ENCODE assay signal across 8 cellular contexts in genomic region chr17:45431531-45432404, GRCh38. TPM values are rescaled to one million over a fixed set of nuclear protein-coding genes. Genes with fewer than 3 reads are reported as not detected.
A peak's percentile ranks its signal among the peaks of the same experiment; 100 is the strongest.
DNase-seq lines count a peak whose midpoint lies in the region; ATAC-seq and TF ChIP-seq lines count a peak whose summit lies in the region.

No MANE protein-coding gene starts in this region.

- intact Hi-C loops in naive thymus-derived CD4-positive, alpha-beta T cell (cut with micrococcal nuclease) = loop anchor here in 1 of 2 donors (5.0 kb wide), 1 partner anchor 151 kb away; no protein-coding TSS in a partner anchor
- intact Hi-C loops in stomach (cut with DNase I; ENCODE audit: low total_unique reads) = no loop called here

- peak; percentile 80 for DNase-seq in HK-2 (ENCODE audit: unreplicated experiment)
- DNase-seq in activated T-cell treated with anti-CD3 and anti-CD28 coated beads for 1 hour (ENCODE audit: low read depth) = peak; percentile 61
- DNase-seq in erythroblast (lab: John Stamatoyannopoulos, UW) = peak; percentile 40 to 51
- DNase-seq in naive thymus-derived CD4-positive, alpha-beta T cell = peak; percentile 30 to 80 (median 46)
- DNase-seq in stomach = peak; percentile 85

- 0 to 1% (median 0%) methylated on average over 25 to 64 of the region's 64 CpGs for WGBS in stomach, 5 donors

- H3F3A ChIP-seq in OCI-LY1 (ENCODE audit: insufficient read depth, low read length) = 0 out of 2 replicates have a peak, but pooled peaks cover 7% of the 10 kb centered on the region

- H3K9me3 Mint-ChIP-seq in naive thymus-derived CD4-positive, alpha-beta T cell = no peaks in the 10 kb centered on the region

- H3K27ac Mint-ChIP-seq in naive thymus-derived CD4-positive, alpha-beta T cell = peak overlapping the region in 4 of 9 donors; percentile 31 to 69 (median 54)

- peak overlapping the region; percentile 45; the same call in 1 of the 2 replicates for H3K9ac ChIP-seq in OCI-LY1 (ENCODE audit: low read length)

- no peak for TF ChIP-seq EP300 in stomach (IDR thresholded peaks at IDR 0.05)

- no peaks in the 10 kb centered on the region for H3K79me2 ChIP-seq in ACC112 (ENCODE audit: control insufficient read depth, insufficient read depth, low read length, unreplicated experiment)
- no peaks in the 10 kb centered on the region for H3K79me2 ChIP-seq in OCI-LY1 (ENCODE audit: insufficient read depth, low read length)

- no peaks in the 10 kb centered on the region for H3K4me1 ChIP-seq in ACC112 (ENCODE audit: control insufficient read depth, insufficient read depth, low read length, unreplicated experiment)
- peaks cover 40% of the 10 kb centered on the region for H3K4me1 ChIP-seq in OCI-LY1 (ENCODE audit: insufficient read depth, low read length, severe bottlenecking)
- H3K4me1 ChIP-seq in naive thymus-derived CD4-positive, alpha-beta T cell (ENCODE audit: control insufficient read depth in 2 of 2, insufficient read depth in 2 of 2, low read length in 2 of 2) = peaks cover 11 to 14% of the 10 kb centered on the region in 2 donors
- H3K4me1 ChIP-seq in stomach = peaks cover 52 to 62% (median 57%) of the 10 kb centered on the region in 4 donors

- no peaks in the 10 kb centered on the region for H4K20me1 ChIP-seq in OCI-LY1 (ENCODE audit: insufficient read depth, low read length)

- POLR2A ChIA-PET in naive thymus-derived CD4-positive, alpha-beta T cell (lab: Charles Lee) = interaction anchor here (0.6 kb wide), 1 partner anchor 1636 kb away, joined by 7 read pairs; no protein-coding TSS in a partner anchor

- no peak for TF ChIP-seq POLR2A in erythroblast (IDR thresholded peaks at IDR 0.05; ENCODE audit: low read length)
- no peak for TF ChIP-seq POLR2A in stomach (IDR thresholded peaks at IDR 0.05)

- H3K27ac ChIP-seq in ACC112 (ENCODE audit: low read depth, low read length) = no peak overlapping the region
- H3K27ac ChIP-seq in OCI-LY1 (ENCODE audit: low read depth, low read length, poor library complexity, severe bottlenecking) = no peak overlapping the region
- peak overlapping the region; percentile 31 for H3K27ac ChIP-seq in naive thymus-derived CD4-positive, alpha-beta T cell (ENCODE audit: low read depth, low read length)
- peak overlapping the region; percentile 37 to 79 (median 68) for H3K27ac ChIP-seq in stomach

- no peaks in the 10 kb centered on the region for H3K36me3 Mint-ChIP-seq in naive thymus-derived CD4-positive, alpha-beta T cell

- no peaks in the 10 kb centered on the region for H3K27me3 Mint-ChIP-seq in naive thymus-derived CD4-positive, alpha-beta T cell

- peak overlapping the region; percentile 96 for H3K4me2 ChIP-seq in OCI-LY1 (ENCODE audit: low read length)

- H2AFZ ChIP-seq in ACC112 (ENCODE audit: low read length, unreplicated experiment) (no peak overlapping the region), OCI-LY1 (ENCODE audit: low read length) (no peak overlapping the region)

- no peaks in the 10 kb centered on the region for H3K9me2 ChIP-seq in OCI-LY1 (ENCODE audit: low read depth, low read length)

- no peak for TF ChIP-seq CTCF in OCI-LY1 (IDR thresholded peaks at IDR 0.05; ENCODE audit: low read length)
- TF ChIP-seq CTCF in stomach (IDR thresholded peaks at IDR 0.05) = no peak

- H3K4me3 Mint-ChIP-seq in naive thymus-derived CD4-positive, alpha-beta T cell = peak overlapping the region; percentile 74 to 90 (median 84)

- peaks cover 14 to 30% (median 26%) of the 10 kb centered on the region in 7 donors for H3K4me1 Mint-ChIP-seq in naive thymus-derived CD4-positive, alpha-beta T cell

- H3K4me3 ChIP-seq in ACC112 (ENCODE audit: low read depth, low read length) (peak overlapping the region; percentile 77), OCI-LY1 (ENCODE audit: low read depth, low read length, poor library complexity, severe bottlenecking) (peak overlapping the region; percentile 62), stomach (peak overlapping the region; percentile 47 to 56 (median 54))
- peak overlapping the region; percentile 59 for H3K4me3 ChIP-seq in naive thymus-derived CD4-positive, alpha-beta T cell (ENCODE audit: low read length)

- H3K27me3 ChIP-seq in ACC112 (ENCODE audit: insufficient read depth, low read length) = peaks cover 35% of the 10 kb centered on the region
- H3K27me3 ChIP-seq in OCI-LY1 (ENCODE audit: insufficient read depth, low read length) = no peaks in the 10 kb centered on the region
- no peaks in the 10 kb centered on the region for H3K27me3 ChIP-seq in naive thymus-derived CD4-positive, alpha-beta T cell (ENCODE audit: control insufficient read depth in 2 of 2, insufficient read depth in 2 of 2, low read length in 2 of 2)
- H3K27me3 ChIP-seq in stomach = peaks cover 0 to 66% (median 21%) of the 10 kb centered on the region in 3 donors

- ATAC-seq in GM18907 (IDR thresholded peaks at IDR 0.05; ENCODE audit: unreplicated experiment) = peak; percentile 55
- ATAC-seq in naive thymus-derived CD4-positive, alpha-beta T cell = peak; percentile 67

- no peaks in the 10 kb centered on the region for H3K36me3 ChIP-seq in ACC112 (ENCODE audit: insufficient read depth, low read length)
- peaks cover 10% of the 10 kb centered on the region; the same call in 1 of the 2 replicates for H3K36me3 ChIP-seq in OCI-LY1 (ENCODE audit: insufficient read depth, low read length)
- H3K36me3 ChIP-seq in naive thymus-derived CD4-positive, alpha-beta T cell (ENCODE audit: control insufficient read depth in 2 of 3, insufficient read depth in 3 of 3, low read length in 3 of 3) = peaks cover 0 to 10% (median 0%) of the 10 kb centered on the region in 3 experiments
- H3K36me3 ChIP-seq in stomach = peaks cover 4 to 23% (median 15%) of the 10 kb centered on the region in 4 donors

- H3K9me3 ChIP-seq in OCI-LY1 (ENCODE audit: low read length) (no peaks in the 10 kb centered on the region), stomach (no peaks in the 10 kb centered on the region)
- no peaks in the 10 kb centered on the region for H3K9me3 ChIP-seq in naive thymus-derived CD4-positive, alpha-beta T cell (ENCODE audit: control insufficient read depth in 2 of 3, low read length in 3 of 3)

- CTCF ChIA-PET in naive thymus-derived CD4-positive, alpha-beta T cell (lab: Charles Lee) = interaction anchor here (0.6 kb wide), 1 partner anchor 235 kb away, joined by 6 read pairs; no protein-coding TSS in a partner anchor

RNA-seq across cellular contexts. Expression of gene ARHGAP27, which starts 0.9 kb away (rescaled TPM):
- total RNA-seq in naive thymus-derived CD4-positive, alpha-beta T cell = 100 to 1,000 TPM in 3 of 5 experiments, 10 to 100 TPM in 2; 53.4 to 126 (median 109) TPM
- 10 to 100 TPM; 20.1 to 38.9 TPM for polyA plus RNA-seq in naive thymus-derived CD4-positive, alpha-beta T cell
- 100 to 1,000 TPM in 2 of 5 donors, 10 to 100 TPM in 3; 25.9 to 390 (median 65.3) TPM for total RNA-seq in stomach
- polyA plus RNA-seq in stomach = 10 to 100 TPM in 2 of 3 donors, 1 to 10 TPM in 1; 7.7 to 45.9 (median 13.0) TPM

RNA-seq across cellular contexts. Expression of gene PLEKHM1, which starts 58.8 kb away (rescaled TPM):
- total RNA-seq in naive thymus-derived CD4-positive, alpha-beta T cell = 100 to 1,000 TPM in 2 of 5 experiments, 10 to 100 TPM in 3; 58.2 to 111 (median 80.4) TPM
- polyA plus RNA-seq in naive thymus-derived CD4-positive, alpha-beta T cell = 10 to 100 TPM; 11.5 to 21.2 TPM
- 10 to 100 TPM; 14.7 to 63.0 (median 38.4) TPM for total RNA-seq in stomach
- 10 to 100 TPM; 10.4 to 16.7 (median 11.2) TPM for polyA plus RNA-seq in stomach

Comparison
In these comparisons a context has a peak if more than half of its experiments do, and no peak if none do; other contexts are left out.
1. H3K27ac ChIP-seq: peak in naive thymus-derived CD4-positive, alpha-beta T cell (single experiment) and stomach (5 of 5); none in ACC112 (single experiment) and OCI-LY1 (single experiment).
2. Peak in every context shown above with its lines, with median percentiles within 50 percentile points of each other: H3K4me3 ChIP-seq and DNase-seq.